ENCODE assay signal across 8 cellular contexts in genomic region chr9:93576296-93577044, GRCh38. TPM values are rescaled to one million over a fixed set of nuclear protein-coding genes. Genes with fewer than 3 reads are reported as not detected.
A peak's percentile ranks its signal among the peaks of the same experiment; 100 is the strongest.
DNase-seq lines count a peak whose midpoint lies in the region; ATAC-seq and TF ChIP-seq lines count a peak whose summit lies in the region.

Gene PHF2, plus strand, starts transcription at chr9:93576584. Its CDS starts 190 bp downstream, at chr9:93576774.

- POLR2A ChIA-PET in activated CD4-positive, alpha-beta memory T cell treated with anti-CD3 and anti-CD28 coated beads, Interleukin-2, amount 10 ng/mL, durations not matched to agents 7 days and 5 days (lab: Charles Lee), result interaction anchor here (0.8 to 4.1 kb wide), 4 partner anchors 10 to 123 kb away, joined by 3 to 45 read pairs (median 4); partner anchors contain the start of gene FAM120AOS
- POLR2A ChIA-PET in naive thymus-derived CD4-positive, alpha-beta T cell (lab: Charles Lee), result interaction anchor here (1.0 to 2.1 kb wide), 4 partner anchors 10 to 433 kb away, joined by 3 to 24 read pairs (median 6); no protein-coding TSS in a partner anchor

- H3K27me3 Mint-ChIP-seq in activated CD4-positive, alpha-beta memory T cell treated with anti-CD3 and anti-CD28 coated beads, Interleukin-2, amount 10 ng/mL, durations not matched to agents 7 days and 5 days, result no peaks in the 10 kb centered on the region
- H3K27me3 Mint-ChIP-seq in naive thymus-derived CD4-positive, alpha-beta T cell, result no peaks in the 10 kb centered on the region

- H3K27me3 ChIP-seq in HUES64 (ENCODE audit: insufficient read depth, low read length) (peaks cover 23% of the 10 kb centered on the region), esophagus squamous epithelium (no peaks in the 10 kb centered on the region)
- H3K27me3 ChIP-seq in naive thymus-derived CD4-positive, alpha-beta T cell (ENCODE audit: control insufficient read depth in 2 of 2, insufficient read depth in 2 of 2, low read length in 2 of 2), result no peaks in the 10 kb centered on the region

- intact Hi-C loops in esophagus squamous epithelium (cut with DNase I), result no loop called here
- intact Hi-C loops in naive thymus-derived CD4-positive, alpha-beta T cell (cut with micrococcal nuclease), result loop anchor here in 1 of 2 donors (1.0 to 10.0 kb wide), 2 partner anchors 10 to 458 kb away; no protein-coding TSS in a partner anchor

- H3K4me3 ChIP-seq in HUES64 (ENCODE audit: low read length) (peak within 1 kb of the TSS; percentile 81), esophagus squamous epithelium (peak within 1 kb of the TSS; percentile 52 to 93 (median 90)), urinary bladder (ENCODE audit: low read depth, low read length) (peak within 1 kb of the TSS; percentile 93)
- H3K4me3 ChIP-seq in naive thymus-derived CD4-positive, alpha-beta T cell (ENCODE audit: low read length), result peak within 1 kb of the TSS; percentile 70

- H3K27ac Mint-ChIP-seq in activated CD4-positive, alpha-beta memory T cell treated with anti-CD3 and anti-CD28 coated beads, Interleukin-2, amount 10 ng/mL, durations not matched to agents 7 days and 5 days, result peak within 1 kb of the TSS; percentile 90
- H3K27ac Mint-ChIP-seq in naive thymus-derived CD4-positive, alpha-beta T cell, result peak within 1 kb of the TSS; percentile 83 to 95 (median 93)

- H3K4me1 ChIP-seq in HUES64 (ENCODE audit: insufficient read depth, low read length), result peaks cover 8% of the 10 kb centered on the region; the same call in 1 of the 2 replicates
- peaks cover 32 to 59% (median 36%) of the 10 kb centered on the region in 3 donors for H3K4me1 ChIP-seq in esophagus squamous epithelium
- H3K4me1 ChIP-seq in naive thymus-derived CD4-positive, alpha-beta T cell (ENCODE audit: control insufficient read depth in 2 of 2, insufficient read depth in 2 of 2, low read length in 2 of 2), result peaks cover 15 to 32% of the 10 kb centered on the region in 2 donors
- H3K4me1 ChIP-seq in urinary bladder (ENCODE audit: insufficient read depth), result peaks cover 4% of the 10 kb centered on the region

- peaks cover 3% of the 10 kb centered on the region for H3K36me3 Mint-ChIP-seq in activated CD4-positive, alpha-beta memory T cell treated with anti-CD3 and anti-CD28 coated beads, Interleukin-2, amount 10 ng/mL, durations not matched to agents 7 days and 5 days (ENCODE audit: low read depth)
- H3K36me3 Mint-ChIP-seq in naive thymus-derived CD4-positive, alpha-beta T cell, result peaks cover 0 to 5% (median 0%) of the 10 kb centered on the region in 5 donors

- no peaks in the 10 kb centered on the region for H3K9me3 Mint-ChIP-seq in activated CD4-positive, alpha-beta memory T cell treated with anti-CD3 and anti-CD28 coated beads, Interleukin-2, amount 10 ng/mL, durations not matched to agents 7 days and 5 days
- H3K9me3 Mint-ChIP-seq in naive thymus-derived CD4-positive, alpha-beta T cell, result no peaks in the 10 kb centered on the region

- CTCF ChIA-PET in activated CD4-positive, alpha-beta memory T cell treated with anti-CD3 and anti-CD28 coated beads, Interleukin-2, amount 10 ng/mL, durations not matched to agents 7 days and 5 days (lab: Charles Lee), result interaction anchor here (1.0 to 1.5 kb wide), 2 partner anchors 10 to 123 kb away, joined by 3 to 11 read pairs; partner anchors contain the start of gene FAM120AOS
- CTCF ChIA-PET in naive thymus-derived CD4-positive, alpha-beta T cell (lab: Charles Lee), result interaction anchor here (0.5 kb wide), 1 partner anchor 254 kb away, joined by 3 read pairs; no protein-coding TSS in a partner anchor

- WGBS in HUES64, result under 1% methylated on average over 134 of the region's 134 CpGs
- no CpG with 5 or more reads among the region's 134 CpGs for WGBS in esophagus squamous epithelium, 2 donors
- WGBS in urinary bladder, result under 1% methylated on average over 134 of the region's 134 CpGs

- DNase-seq in activated gamma-delta T cell (lab: John Stamatoyannopoulos, UW) (peak; percentile 31), activated gamma-delta T cell treated with Interleukin-2 at 50 U/mL for 16 hours (no peak), esophagus squamous epithelium (lab: John Stamatoyannopoulos, UW) (no peak)
- DNase-seq in activated CD4-positive, alpha-beta memory T cell treated with anti-CD3 and anti-CD28 coated beads, Interleukin-2, amount 10 ng/mL, durations not matched to agents 7 days and 5 days, result peak; percentile 33
- peak in 7 of 9 donors; percentile 34 to 56 (median 38) for DNase-seq in naive thymus-derived CD4-positive, alpha-beta T cell

- H3K9me3 ChIP-seq in HUES64 (ENCODE audit: insufficient read depth, low read depth, low read length), result no peaks in the 10 kb centered on the region
- H3K9me3 ChIP-seq in esophagus squamous epithelium, result no peaks in the 10 kb centered on the region
- no peaks in the 10 kb centered on the region for H3K9me3 ChIP-seq in naive thymus-derived CD4-positive, alpha-beta T cell (ENCODE audit: control insufficient read depth in 2 of 3, low read length in 3 of 3)

- TF ChIP-seq POLR2A in esophagus squamous epithelium (IDR thresholded peaks at IDR 0.05), result no peak

- TF ChIP-seq CTCF in esophagus squamous epithelium (IDR thresholded peaks at IDR 0.05), result no peak

- peak within 1 kb of the TSS; percentile 80 for H3K4me3 Mint-ChIP-seq in activated CD4-positive, alpha-beta memory T cell treated with anti-CD3 and anti-CD28 coated beads, Interleukin-2, amount 10 ng/mL, durations not matched to agents 7 days and 5 days
- H3K4me3 Mint-ChIP-seq in naive thymus-derived CD4-positive, alpha-beta T cell, result peak within 1 kb of the TSS; percentile 80 to 94 (median 90)

- ATAC-seq in naive thymus-derived CD4-positive, alpha-beta T cell, result peak; percentile 69
- ATAC-seq in HG03139 (IDR thresholded peaks at IDR 0.05; ENCODE audit: unreplicated experiment), result no peak

- H3K27ac ChIP-seq in HUES64 (ENCODE audit: low read depth, low read length) (no peak within 1 kb of the TSS), esophagus squamous epithelium (peak within 1 kb of the TSS; percentile 94 to 95 (median 95)), urinary bladder (ENCODE audit: low read depth) (peak within 1 kb of the TSS; percentile 88)
- peak within 1 kb of the TSS; percentile 91 for H3K27ac ChIP-seq in naive thymus-derived CD4-positive, alpha-beta T cell (ENCODE audit: low read depth, low read length)

- peak within 1 kb of the TSS; percentile 75 for H3K9ac ChIP-seq in HUES64 (ENCODE audit: low read depth, low read length)

- H3K36me3 ChIP-seq in HUES64 (ENCODE audit: insufficient read depth, low read length), result no peaks in the 10 kb centered on the region
- H3K36me3 ChIP-seq in esophagus squamous epithelium, result no peaks in the 10 kb centered on the region
- H3K36me3 ChIP-seq in naive thymus-derived CD4-positive, alpha-beta T cell (ENCODE audit: control insufficient read depth in 2 of 3, insufficient read depth in 3 of 3, low read length in 3 of 3), result no peaks in the 10 kb centered on the region
- H3K36me3 ChIP-seq in urinary bladder (ENCODE audit: insufficient read depth), result no peaks in the 10 kb centered on the region

- peaks cover 29% of the 10 kb centered on the region for H3K4me1 Mint-ChIP-seq in activated CD4-positive, alpha-beta memory T cell treated with anti-CD3 and anti-CD28 coated beads, Interleukin-2, amount 10 ng/mL, durations not matched to agents 7 days and 5 days
- peaks cover 39 to 61% (median 51%) of the 10 kb centered on the region in 7 donors for H3K4me1 Mint-ChIP-seq in naive thymus-derived CD4-positive, alpha-beta T cell

RNA-seq across cellular contexts. Expression of gene PHF2, which starts in this region (rescaled TPM):
- 6.9 TPM for polyA plus RNA-seq in HUES64 (2013, experiment 1 of 2)
- 7.3 TPM for polyA plus RNA-seq in HUES64 (2013, experiment 2 of 2)
- total RNA-seq in activated CD4-positive, alpha-beta memory T cell treated with anti-CD3 and anti-CD28 coated beads, Interleukin-2, amount 10 ng/mL, durations not matched to agents 7 days and 5 days, result 10 to 100 TPM; 25.5 to 26.8 TPM
- total RNA-seq in esophagus squamous epithelium, result 10 to 100 TPM; 13.3 to 22.6 (median 17.5) TPM
- 10 to 100 TPM; 23.2 to 39.3 (median 29.6) TPM for total RNA-seq in naive thymus-derived CD4-positive, alpha-beta T cell
- 1 to 10 TPM; 1.0 to 3.5 TPM for polyA plus RNA-seq in naive thymus-derived CD4-positive, alpha-beta T cell
- 20.0 TPM for total RNA-seq in urinary bladder
- 33.1 TPM for polyA plus RNA-seq in urinary bladder

Comparison
In these comparisons a context has a peak if more than half of its experiments do, and no peak if none do; other contexts are left out.
1. DNase-seq: peak in activated gamma-delta T cell (single experiment), activated CD4-positive, alpha-beta memory T cell treated with anti-CD3 and anti-CD28 coated beads, Interleukin-2, amount 10 ng/mL, durations not matched to agents 7 days and 5 days (single experiment) and naive thymus-derived CD4-positive, alpha-beta T cell (7 of 9); none in activated gamma-delta T cell treated with Interleukin-2 at 50 U/mL for 16 hours (single experiment) and esophagus squamous epithelium (single experiment).
2. Peak in every context shown above with its lines, with median percentiles within 50 percentile points of each other: H3K4me3 ChIP-seq.